ENCODE assay signal across 14 cellular contexts in genomic region chr15:61327019-61327631, GRCh38.
DNase-seq lines count a peak whose midpoint lies in the region; ATAC-seq and TF ChIP-seq lines count a peak whose summit lies in the region.
"Had no signal": no experiment of that assay in that cellular context is flagged by ENCODE, and none has a peak within 500 bp of the region (broad histone marks: within the 10 kb centered on the region; RNA-seq: fewer than 3 reads in every experiment).

No MANE protein-coding gene starts in this region.

- no peaks in the 10 kb centered on the region for H3K36me3 ChIP-seq in right lobe of liver

- H3K27ac Mint-ChIP-seq in activated T-cell treated with anti-CD3 and anti-CD28 coated beads, Interleukin-2, amount 50 U/mL, for 72 hours = no peak overlapping the region
- H3K27ac Mint-ChIP-seq: endodermal cell had no signal

- DNase-seq in NCI-H2081 treated with DMSO at 0.1 percent for 48 hours (lab: John Stamatoyannopoulos, UW) (peak; percentile 78), right lobe of liver (peak in 1 of 3 donors; percentile 75), midbrain (lab: John Stamatoyannopoulos, UW) (no peak), RPMI8226 (no peak)
- DNase-seq in effector CD4-positive, alpha-beta T cell = no peak
- no peak for DNase-seq in activated T-cell treated with anti-CD3 and anti-CD28 coated beads, Interleukin-2, amount 50 U/mL, for 72 hours
- DNase-seq: activated gamma-delta T cell treated with Interleukin-2 at 50 U/mL for 16 hours, DND-41, endodermal cell, GM23248, kidney, NCI-H2171 treated with DMSO at 0.1 percent for 48 hours had no signal

- H3K9me3 ChIP-seq in right lobe of liver = no peaks in the 10 kb centered on the region

- intact Hi-C loops in right lobe of liver (cut with DNase I) = no loop called here

- peaks cover 0 to 8% (median 1%) of the 10 kb centered on the region in 4 donors for H3K4me1 ChIP-seq in right lobe of liver

- no peak overlapping the region for H3K4me3 ChIP-seq in right lobe of liver
- H3K4me3 ChIP-seq: GM23248 had no signal

- peak; percentile 28 for TF ChIP-seq POLR2A in right lobe of liver (IDR thresholded peaks at IDR 0.05)

- no peak for TF ChIP-seq CTCF in right lobe of liver (IDR thresholded peaks at IDR 0.05)

- ATAC-seq in GM18508 (IDR thresholded peaks at IDR 0.05; ENCODE audit: insufficient read depth, unreplicated experiment) (peak; percentile 76), HG02852 (IDR thresholded peaks at IDR 0.05; ENCODE audit: unreplicated experiment) (peak; percentile 48), right lobe of liver (peak; percentile 90 to 97 (median 95))
- no peak for ATAC-seq in activated T-cell treated with anti-CD3 and anti-CD28 coated beads, Interleukin-2, amount 50 U/mL, for 72 hours (replicated peaks in 1 of 2)

- H3K27me3 Mint-ChIP-seq in activated T-cell treated with anti-CD3 and anti-CD28 coated beads, Interleukin-2, amount 50 U/mL, for 72 hours (ENCODE audit: low read depth) = no peaks in the 10 kb centered on the region

- H3K4me1 Mint-ChIP-seq in activated T-cell treated with anti-CD3 and anti-CD28 coated beads, Interleukin-2, amount 50 U/mL, for 72 hours (ENCODE audit: low read depth) = no peaks in the 10 kb centered on the region
- H3K4me1 Mint-ChIP-seq: endodermal cell had no signal

- WGBS in right lobe of liver (ENCODE audit: insufficient coverage, low coverage, low lambda C conversion rate, missing lambda C conversion rate) = 21% methylated on average over 8 of the region's 8 CpGs

- H3K36me3 Mint-ChIP-seq in activated T-cell treated with anti-CD3 and anti-CD28 coated beads, Interleukin-2, amount 50 U/mL, for 72 hours (ENCODE audit: insufficient read depth in 2 of 2) = no peaks in the 10 kb centered on the region

- peaks cover 0 to 2% of the 10 kb centered on the region in 2 donors for H3K9me3 Mint-ChIP-seq in activated T-cell treated with anti-CD3 and anti-CD28 coated beads, Interleukin-2, amount 50 U/mL, for 72 hours
- H3K9me3 Mint-ChIP-seq: endodermal cell had no signal

- H3K27me3 ChIP-seq in right lobe of liver = no peaks in the 10 kb centered on the region

- H3K27ac ChIP-seq in right lobe of liver = peak overlapping the region in 2 of 3 donors; percentile 29 to 48
- H3K27ac ChIP-seq: GM23248 had no signal

- no peak overlapping the region for H3K4me3 Mint-ChIP-seq in activated T-cell treated with anti-CD3 and anti-CD28 coated beads, Interleukin-2, amount 50 U/mL, for 72 hours
- H3K4me3 Mint-ChIP-seq: endodermal cell had no signal

Comparison
In these comparisons a context has a peak if more than half of its experiments do, and no peak if none do; other contexts are left out.
1. ATAC-seq: peak in GM18508 (single experiment), HG02852 (single experiment) and right lobe of liver (4 of 4); none in activated T-cell treated with anti-CD3 and anti-CD28 coated beads, Interleukin-2, amount 50 U/mL, for 72 hours (0 of 2).